In the genomic region with DNA sequence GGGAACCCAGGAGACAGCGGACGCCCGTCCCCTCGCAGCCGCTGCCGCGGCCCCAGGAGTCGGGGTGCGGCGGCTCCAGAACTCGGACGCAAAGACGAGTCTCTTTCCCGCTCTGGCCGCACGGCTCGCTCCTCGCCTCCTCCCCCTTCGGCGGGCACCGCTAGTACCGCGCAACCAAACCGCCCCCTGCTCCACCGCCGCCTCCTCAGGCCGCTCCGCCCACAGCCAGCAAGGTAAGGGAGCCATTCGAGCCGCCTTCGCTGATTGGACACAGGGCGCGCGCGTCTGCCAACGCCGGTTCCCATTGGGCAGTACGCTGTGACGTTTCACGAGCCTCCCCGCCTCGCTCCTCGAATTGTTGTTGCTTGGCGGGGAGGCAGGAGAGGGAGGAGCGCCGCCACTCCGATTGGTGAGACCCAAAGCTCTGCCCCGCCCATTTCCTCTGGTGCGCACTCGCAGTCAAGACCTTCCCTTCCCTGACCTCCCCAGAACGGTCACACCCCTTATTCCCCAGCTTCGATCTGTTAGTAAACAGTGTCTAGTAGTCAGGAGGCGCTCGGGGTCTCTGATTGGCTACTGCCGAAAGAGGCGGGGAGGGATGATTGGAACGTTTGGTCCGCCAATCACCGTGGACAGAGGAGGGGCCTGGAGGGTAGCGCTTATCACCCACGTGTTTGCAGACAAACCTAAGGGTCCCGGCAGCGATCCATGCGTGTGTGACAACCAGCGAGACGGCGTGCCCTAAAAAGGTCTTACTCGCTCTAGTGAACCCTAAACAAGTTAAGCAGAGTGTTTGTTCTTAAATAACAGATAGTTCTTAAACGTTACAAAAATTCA, we compare ENCODE assay signal across 1 cellular context.
TF ChIP-seq lines count a peak whose summit lies in the region.

Gene RPS6KA5, minus strand, starts transcription at position 170 of the 837 bp plus-strand sequence. CDS start 207 bp downstream, outside the sequence.

TF ChIP-seq in HEK293, 187 proteins besides CTCF, POLR2A, EP300 and RAD21 (continued from another document and continues in another):
- TF ChIP-seq, protein P1, sequence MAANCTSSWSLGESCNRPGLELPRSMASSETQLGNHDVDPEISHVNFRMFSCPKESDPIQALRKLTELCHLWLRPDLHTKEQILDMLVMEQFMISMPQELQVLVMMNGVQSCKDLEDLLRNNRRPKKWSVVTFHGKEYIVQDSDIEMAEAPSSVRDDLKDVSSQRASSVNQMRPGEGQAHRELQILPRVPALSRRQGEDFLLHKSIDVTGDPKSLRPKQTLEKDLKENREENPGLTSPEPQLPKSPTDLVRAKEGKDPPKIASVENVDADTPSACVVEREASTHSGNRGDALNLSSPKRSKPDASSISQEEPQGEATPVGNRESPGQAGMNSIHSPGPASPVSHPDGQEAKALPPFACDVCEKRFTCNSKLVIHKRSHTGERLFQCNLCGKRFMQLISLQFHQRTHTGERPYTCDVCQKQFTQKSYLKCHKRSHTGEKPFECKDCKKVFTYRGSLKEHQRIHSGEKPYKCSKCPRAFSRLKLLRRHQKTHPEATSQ (tag by site-specific recombination; IDR thresholded peaks at IDR 0.05), result 0 out of 2 replicates have a peak, but pooled peaks have one; percentile 56
- no peak for TF ChIP-seq ZNF184 (tag by site-specific recombination; IDR thresholded peaks at IDR 0.05)
- TF ChIP-seq ZNF768 (tag by site-specific recombination; IDR thresholded peaks at IDR 0.05), result no peak
- TF ChIP-seq BCL6B (tag by site-specific recombination; IDR thresholded peaks at IDR 0.05), result no peak
- TF ChIP-seq ZNF707 (tag by site-specific recombination; IDR thresholded peaks at IDR 0.05), result no peak
- TF ChIP-seq ZNF394 (tag by site-specific recombination; IDR thresholded peaks at IDR 0.05; ENCODE audit: borderline replicate concordance), result no peak; the same call in 1 of the 2 replicates
- TF ChIP-seq ZNF26 (tag by site-specific recombination; IDR thresholded peaks at IDR 0.05), result no peak
- TF ChIP-seq ZBTB7A (tag by site-specific recombination; IDR thresholded peaks at IDR 0.05; ENCODE audit: low read depth), result peak; percentile 72
- TF ChIP-seq ZNF10 (tag by site-specific recombination; IDR thresholded peaks at IDR 0.05), result peak; percentile 71; the same call in 1 of the 2 replicates
- no peak for TF ChIP-seq ZNF121 (tag by site-specific recombination; IDR thresholded peaks at IDR 0.05)
- TF ChIP-seq ZNF202 (tag by site-specific recombination; IDR thresholded peaks at IDR 0.05; ENCODE audit: borderline replicate concordance), result no peak
- TF ChIP-seq BCL11A (tag by site-specific recombination; IDR thresholded peaks at IDR 0.05; ENCODE audit: low read depth), result no peak; the same call in 1 of the 2 replicates
- TF ChIP-seq ZNF837 (tag by site-specific recombination; IDR thresholded peaks at IDR 0.05), result no peak
- peak; percentile 96 for TF ChIP-seq KLF9 (tag by site-specific recombination; IDR thresholded peaks at IDR 0.05; ENCODE audit: low read depth)
- TF ChIP-seq ZNF473 (tag by site-specific recombination; IDR thresholded peaks at IDR 0.05), result no peak
- TF ChIP-seq SETDB1 (IDR thresholded peaks at IDR 0.05; ENCODE audit: insufficient read length, low read length), result no peak
- TF ChIP-seq, protein P2, sequence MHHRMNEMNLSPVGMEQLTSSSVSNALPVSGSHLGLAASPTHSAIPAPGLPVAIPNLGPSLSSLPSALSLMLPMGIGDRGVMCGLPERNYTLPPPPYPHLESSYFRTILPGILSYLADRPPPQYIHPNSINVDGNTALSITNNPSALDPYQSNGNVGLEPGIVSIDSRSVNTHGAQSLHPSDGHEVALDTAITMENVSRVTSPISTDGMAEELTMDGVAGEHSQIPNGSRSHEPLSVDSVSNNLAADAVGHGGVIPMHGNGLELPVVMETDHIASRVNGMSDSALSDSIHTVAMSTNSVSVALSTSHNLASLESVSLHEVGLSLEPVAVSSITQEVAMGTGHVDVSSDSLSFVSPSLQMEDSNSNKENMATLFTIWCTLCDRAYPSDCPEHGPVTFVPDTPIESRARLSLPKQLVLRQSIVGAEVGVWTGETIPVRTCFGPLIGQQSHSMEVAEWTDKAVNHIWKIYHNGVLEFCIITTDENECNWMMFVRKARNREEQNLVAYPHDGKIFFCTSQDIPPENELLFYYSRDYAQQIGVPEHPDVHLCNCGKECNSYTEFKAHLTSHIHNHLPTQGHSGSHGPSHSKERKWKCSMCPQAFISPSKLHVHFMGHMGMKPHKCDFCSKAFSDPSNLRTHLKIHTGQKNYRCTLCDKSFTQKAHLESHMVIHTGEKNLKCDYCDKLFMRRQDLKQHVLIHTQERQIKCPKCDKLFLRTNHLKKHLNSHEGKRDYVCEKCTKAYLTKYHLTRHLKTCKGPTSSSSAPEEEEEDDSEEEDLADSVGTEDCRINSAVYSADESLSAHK (tag by site-specific recombination; IDR thresholded peaks at IDR 0.05), result peak; percentile 61; the same call in 1 of the 2 replicates
- TF ChIP-seq ZNF426 (tag by site-specific recombination; IDR thresholded peaks at IDR 0.05), result no peak
- TF ChIP-seq ZNF324 (tag by site-specific recombination; IDR thresholded peaks at IDR 0.05), result no peak
- TF ChIP-seq GLI2 (tag by site-specific recombination; IDR thresholded peaks at IDR 0.05; ENCODE audit: borderline replicate concordance, low read depth), result no peak
- TF ChIP-seq ZNF610 (tag by site-specific recombination; IDR thresholded peaks at IDR 0.05; ENCODE audit: borderline replicate concordance), result peak; percentile 88
- TF ChIP-seq ZNF785 (tag by site-specific recombination; IDR thresholded peaks at IDR 0.05), result no peak
- no peak for TF ChIP-seq ZNF830 (tag by site-specific recombination; IDR thresholded peaks at IDR 0.05; ENCODE audit: low read depth)
- no peak for TF ChIP-seq PRDM1 (tag by site-specific recombination; IDR thresholded peaks at IDR 0.05)
- TF ChIP-seq ZNF366 (tag by site-specific recombination; conservative IDR thresholded peaks at IDR 0.05), result peak; percentile 48
- no peak for TF ChIP-seq ZBTB20 (tag by site-specific recombination; IDR thresholded peaks at IDR 0.05)
- no peak for TF ChIP-seq ZNF175 (tag by site-specific recombination; IDR thresholded peaks at IDR 0.05)
- TF ChIP-seq, protein P3, sequence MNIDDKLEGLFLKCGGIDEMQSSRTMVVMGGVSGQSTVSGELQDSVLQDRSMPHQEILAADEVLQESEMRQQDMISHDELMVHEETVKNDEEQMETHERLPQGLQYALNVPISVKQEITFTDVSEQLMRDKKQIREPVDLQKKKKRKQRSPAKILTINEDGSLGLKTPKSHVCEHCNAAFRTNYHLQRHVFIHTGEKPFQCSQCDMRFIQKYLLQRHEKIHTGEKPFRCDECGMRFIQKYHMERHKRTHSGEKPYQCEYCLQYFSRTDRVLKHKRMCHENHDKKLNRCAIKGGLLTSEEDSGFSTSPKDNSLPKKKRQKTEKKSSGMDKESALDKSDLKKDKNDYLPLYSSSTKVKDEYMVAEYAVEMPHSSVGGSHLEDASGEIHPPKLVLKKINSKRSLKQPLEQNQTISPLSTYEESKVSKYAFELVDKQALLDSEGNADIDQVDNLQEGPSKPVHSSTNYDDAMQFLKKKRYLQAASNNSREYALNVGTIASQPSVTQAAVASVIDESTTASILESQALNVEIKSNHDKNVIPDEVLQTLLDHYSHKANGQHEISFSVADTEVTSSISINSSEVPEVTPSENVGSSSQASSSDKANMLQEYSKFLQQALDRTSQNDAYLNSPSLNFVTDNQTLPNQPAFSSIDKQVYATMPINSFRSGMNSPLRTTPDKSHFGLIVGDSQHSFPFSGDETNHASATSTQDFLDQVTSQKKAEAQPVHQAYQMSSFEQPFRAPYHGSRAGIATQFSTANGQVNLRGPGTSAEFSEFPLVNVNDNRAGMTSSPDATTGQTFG (tag by site-specific recombination; IDR thresholded peaks at IDR 0.05; ENCODE audit: borderline replicate concordance), result no peak
- TF ChIP-seq ZNF214 (tag by site-specific recombination; IDR thresholded peaks at IDR 0.05; ENCODE audit: borderline replicate concordance), result no peak
- TF ChIP-seq ZNF335 (tag by site-specific recombination; conservative IDR thresholded peaks at IDR 0.05), result no peak; the same call in 1 of the 2 replicates
- TF ChIP-seq ZNF585B (tag by site-specific recombination; IDR thresholded peaks at IDR 0.05), result no peak
- TF ChIP-seq, protein P4, sequence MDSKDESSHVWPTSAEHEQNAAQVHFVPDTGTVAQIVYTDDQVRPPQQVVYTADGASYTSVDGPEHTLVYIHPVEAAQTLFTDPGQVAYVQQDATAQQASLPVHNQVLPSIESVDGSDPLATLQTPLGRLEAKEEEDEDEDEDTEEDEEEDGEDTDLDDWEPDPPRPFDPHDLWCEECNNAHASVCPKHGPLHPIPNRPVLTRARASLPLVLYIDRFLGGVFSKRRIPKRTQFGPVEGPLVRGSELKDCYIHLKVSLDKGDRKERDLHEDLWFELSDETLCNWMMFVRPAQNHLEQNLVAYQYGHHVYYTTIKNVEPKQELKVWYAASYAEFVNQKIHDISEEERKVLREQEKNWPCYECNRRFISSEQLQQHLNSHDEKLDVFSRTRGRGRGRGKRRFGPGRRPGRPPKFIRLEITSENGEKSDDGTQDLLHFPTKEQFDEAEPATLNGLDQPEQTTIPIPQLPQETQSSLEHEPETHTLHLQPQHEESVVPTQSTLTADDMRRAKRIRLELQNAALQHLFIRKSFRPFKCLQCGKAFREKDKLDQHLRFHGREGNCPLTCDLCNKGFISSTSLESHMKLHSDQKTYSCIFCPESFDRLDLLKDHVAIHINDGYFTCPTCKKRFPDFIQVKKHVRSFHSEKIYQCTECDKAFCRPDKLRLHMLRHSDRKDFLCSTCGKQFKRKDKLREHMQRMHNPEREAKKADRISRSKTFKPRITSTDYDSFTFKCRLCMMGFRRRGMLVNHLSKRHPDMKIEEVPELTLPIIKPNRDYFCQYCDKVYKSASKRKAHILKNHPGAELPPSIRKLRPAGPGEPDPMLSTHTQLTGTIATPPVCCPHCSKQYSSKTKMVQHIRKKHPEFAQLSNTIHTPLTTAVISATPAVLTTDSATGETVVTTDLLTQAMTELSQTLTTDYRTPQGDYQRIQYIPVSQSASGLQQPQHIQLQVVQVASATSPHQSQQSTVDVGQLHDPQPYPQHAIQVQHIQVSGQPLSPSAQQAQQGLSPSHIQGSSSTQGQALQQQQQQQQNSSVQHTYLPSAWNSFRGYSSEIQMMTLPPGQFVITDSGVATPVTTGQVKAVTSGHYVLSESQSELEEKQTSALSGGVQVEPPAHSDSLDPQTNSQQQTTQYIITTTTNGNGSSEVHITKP (tag by site-specific recombination; IDR thresholded peaks at IDR 0.05), result peak; percentile 90
- TF ChIP-seq ZNF138 (tag by site-specific recombination; IDR thresholded peaks at IDR 0.05; ENCODE audit: borderline replicate concordance), result no peak
- TF ChIP-seq, protein P5, sequence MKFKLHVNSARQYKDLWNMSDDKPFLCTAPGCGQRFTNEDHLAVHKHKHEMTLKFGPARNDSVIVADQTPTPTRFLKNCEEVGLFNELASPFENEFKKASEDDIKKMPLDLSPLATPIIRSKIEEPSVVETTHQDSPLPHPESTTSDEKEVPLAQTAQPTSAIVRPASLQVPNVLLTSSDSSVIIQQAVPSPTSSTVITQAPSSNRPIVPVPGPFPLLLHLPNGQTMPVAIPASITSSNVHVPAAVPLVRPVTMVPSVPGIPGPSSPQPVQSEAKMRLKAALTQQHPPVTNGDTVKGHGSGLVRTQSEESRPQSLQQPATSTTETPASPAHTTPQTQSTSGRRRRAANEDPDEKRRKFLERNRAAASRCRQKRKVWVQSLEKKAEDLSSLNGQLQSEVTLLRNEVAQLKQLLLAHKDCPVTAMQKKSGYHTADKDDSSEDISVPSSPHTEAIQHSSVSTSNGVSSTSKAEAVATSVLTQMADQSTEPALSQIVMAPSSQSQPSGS (tag by site-specific recombination; IDR thresholded peaks at IDR 0.05; ENCODE audit: low read depth), result no peak
- TF ChIP-seq, protein P6, sequence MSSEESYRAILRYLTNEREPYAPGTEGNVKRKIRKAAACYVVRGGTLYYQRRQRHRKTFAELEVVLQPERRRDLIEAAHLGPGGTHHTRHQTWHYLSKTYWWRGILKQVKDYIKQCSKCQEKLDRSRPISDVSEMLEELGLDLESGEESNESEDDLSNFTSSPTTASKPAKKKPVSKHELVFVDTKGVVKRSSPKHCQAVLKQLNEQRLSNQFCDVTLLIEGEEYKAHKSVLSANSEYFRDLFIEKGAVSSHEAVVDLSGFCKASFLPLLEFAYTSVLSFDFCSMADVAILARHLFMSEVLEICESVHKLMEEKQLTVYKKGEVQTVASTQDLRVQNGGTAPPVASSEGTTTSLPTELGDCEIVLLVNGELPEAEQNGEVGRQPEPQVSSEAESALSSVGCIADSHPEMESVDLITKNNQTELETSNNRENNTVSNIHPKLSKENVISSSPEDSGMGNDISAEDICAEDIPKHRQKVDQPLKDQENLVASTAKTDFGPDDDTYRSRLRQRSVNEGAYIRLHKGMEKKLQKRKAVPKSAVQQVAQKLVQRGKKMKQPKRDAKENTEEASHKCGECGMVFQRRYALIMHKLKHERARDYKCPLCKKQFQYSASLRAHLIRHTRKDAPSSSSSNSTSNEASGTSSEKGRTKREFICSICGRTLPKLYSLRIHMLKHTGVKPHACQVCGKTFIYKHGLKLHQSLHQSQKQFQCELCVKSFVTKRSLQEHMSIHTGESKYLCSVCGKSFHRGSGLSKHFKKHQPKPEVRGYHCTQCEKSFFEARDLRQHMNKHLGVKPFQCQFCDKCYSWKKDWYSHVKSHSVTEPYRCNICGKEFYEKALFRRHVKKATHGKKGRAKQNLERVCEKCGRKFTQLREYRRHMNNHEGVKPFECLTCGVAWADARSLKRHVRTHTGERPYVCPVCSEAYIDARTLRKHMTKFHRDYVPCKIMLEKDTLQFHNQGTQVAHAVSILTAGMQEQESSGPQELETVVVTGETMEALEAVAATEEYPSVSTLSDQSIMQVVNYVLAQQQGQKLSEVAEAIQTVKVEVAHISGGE (tag by site-specific recombination; conservative IDR thresholded peaks at IDR 0.05; ENCODE audit: low read depth), result no peak
- TF ChIP-seq ZNF654 (tag by site-specific recombination; IDR thresholded peaks at IDR 0.05; ENCODE audit: low read depth), result no peak
